12 cellular contexts compared by ENCODE assay signal in genomic region chr21:15520811-15521643, GRCh38.
A peak's percentile ranks its signal among the peaks of the same experiment; 100 is the strongest.
DNase-seq lines count a peak whose midpoint lies in the region; ATAC-seq and TF ChIP-seq lines count a peak whose summit lies in the region.
"Had no signal": no experiment of that assay in that cellular context is flagged by ENCODE, and none has a peak within 500 bp of the region (broad histone marks: within the 10 kb centered on the region; RNA-seq: fewer than 3 reads in every experiment).

No MANE protein-coding gene starts in this region.

- POLR2A ChIA-PET in AG04450 (lab: Yijun Ruan, JAX): interaction anchor here (0.7 kb wide), 1 partner anchor 455 kb away, joined by 3 read pairs; no protein-coding TSS in a partner anchor
- POLR2A ChIA-PET in activated CD8-positive, alpha-beta T cell treated with anti-CD3 and anti-CD28 coated beads, Interleukin-2, amount 10 ng/mL, durations not matched to agents 7 days and 5 days (lab: Charles Lee): no interaction called here

- H3K27me3 ChIP-seq in AG04450 (ENCODE audit: control insufficient read depth, insufficient read depth, low read length): no peaks in the 10 kb centered on the region
- H3K27me3 ChIP-seq in H7 (ENCODE audit: control insufficient read depth, insufficient read depth, low read length): no peaks in the 10 kb centered on the region

- DNase-seq in AG04450 (ENCODE audit: low read depth, low spot score) (no peak), H7 (peak; percentile 39), left colon (no peak), KG1 (lab: John Stamatoyannopoulos, UW) (no peak)
- DNase-seq in activated CD8-positive, alpha-beta T cell treated with anti-CD3 and anti-CD28 coated beads, Interleukin-2, amount 10 ng/mL, durations not matched to agents 7 days and 5 days: no peak
- no peak for DNase-seq in effector CD4-positive, alpha-beta T cell
- DNase-seq: activated B cell treated with CpG ODN at 0.5 μM for 24 hours, amygdala, Calu3, NCI-H748 treated with DMSO at 0.1 percent for 48 hours had no signal

- H3K4me1 Mint-ChIP-seq in activated CD8-positive, alpha-beta T cell treated with anti-CD3 and anti-CD28 coated beads, Interleukin-2, amount 10 ng/mL, durations not matched to agents 7 days and 5 days (ENCODE audit: low read depth): peaks cover 13% of the 10 kb centered on the region

- no peaks in the 10 kb centered on the region for H3K9me3 ChIP-seq in AG04450 (ENCODE audit: control insufficient read depth, insufficient read depth, low read length)

- H3K27ac ChIP-seq in AG04450 (ENCODE audit: low read depth, low read length): no peak overlapping the region

- H3K36me3 ChIP-seq in H7 (replicated peaks; ENCODE audit: control insufficient read depth, insufficient read depth, low read length): no peaks in the 10 kb centered on the region

- H3K9me3 Mint-ChIP-seq in activated CD8-positive, alpha-beta T cell treated with anti-CD3 and anti-CD28 coated beads, Interleukin-2, amount 10 ng/mL, durations not matched to agents 7 days and 5 days (ENCODE audit: insufficient read depth): peaks cover 13% of the 10 kb centered on the region

- no peak overlapping the region for H3K4me3 Mint-ChIP-seq in activated CD8-positive, alpha-beta T cell treated with anti-CD3 and anti-CD28 coated beads, Interleukin-2, amount 10 ng/mL, durations not matched to agents 7 days and 5 days
- H3K4me3 Mint-ChIP-seq: activated B cell treated with CpG ODN at 0.5 μM for 24 hours had no signal

- H3K36me3 Mint-ChIP-seq in activated CD8-positive, alpha-beta T cell treated with anti-CD3 and anti-CD28 coated beads, Interleukin-2, amount 10 ng/mL, durations not matched to agents 7 days and 5 days (ENCODE audit: low read depth): peaks cover 3% of the 10 kb centered on the region

- H3K27ac Mint-ChIP-seq in activated CD8-positive, alpha-beta T cell treated with anti-CD3 and anti-CD28 coated beads, Interleukin-2, amount 10 ng/mL, durations not matched to agents 7 days and 5 days: peak overlapping the region; percentile 52
- H3K27ac Mint-ChIP-seq: activated B cell treated with CpG ODN at 0.5 μM for 24 hours had no signal

- H3K4me3 ChIP-seq in AG04450 (ENCODE audit: low read depth, low read length) (no peak overlapping the region), H7 (ENCODE audit: insufficient read depth, low read depth, low read length) (no peak overlapping the region)

- TF ChIP-seq CTCF in AG04450 (IDR thresholded peaks at IDR 0.05; ENCODE audit: low read depth, low read length): peak; percentile 47

- intact Hi-C loops in left colon (cut with DNase I, micrococcal nuclease): no loop called here

- no peaks in the 10 kb centered on the region for H3K27me3 Mint-ChIP-seq in activated CD8-positive, alpha-beta T cell treated with anti-CD3 and anti-CD28 coated beads, Interleukin-2, amount 10 ng/mL, durations not matched to agents 7 days and 5 days (ENCODE audit: low read depth)

- CTCF ChIA-PET in AG04450 (lab: Charles Lee): interaction anchor here (0.9 to 1.3 kb wide), 4 partner anchors 9 to 71 kb away, joined by 3 to 12 read pairs (median 5); no protein-coding TSS in a partner anchor
- CTCF ChIA-PET in activated CD8-positive, alpha-beta T cell treated with anti-CD3 and anti-CD28 coated beads, Interleukin-2, amount 10 ng/mL, durations not matched to agents 7 days and 5 days (lab: Charles Lee): interaction anchor here (0.6 to 1.8 kb wide), 9 partner anchors 9 to 47 kb away, joined by 3 to 12 read pairs (median 3); no protein-coding TSS in a partner anchor

- ATAC-seq in activated CD8-positive, alpha-beta T cell treated with anti-CD3 and anti-CD28 coated beads, Interleukin-2, amount 10 ng/mL, durations not matched to agents 7 days and 5 days: no peak
- peak; percentile 40 for ATAC-seq in left colon
- no peak for ATAC-seq in HG02571 (IDR thresholded peaks at IDR 0.05; ENCODE audit: unreplicated experiment)
- no peak for ATAC-seq in GM21529 (IDR thresholded peaks at IDR 0.05; ENCODE audit: unreplicated experiment)
